ENCODE assay signal across 8 cellular contexts in the genomic region with DNA sequence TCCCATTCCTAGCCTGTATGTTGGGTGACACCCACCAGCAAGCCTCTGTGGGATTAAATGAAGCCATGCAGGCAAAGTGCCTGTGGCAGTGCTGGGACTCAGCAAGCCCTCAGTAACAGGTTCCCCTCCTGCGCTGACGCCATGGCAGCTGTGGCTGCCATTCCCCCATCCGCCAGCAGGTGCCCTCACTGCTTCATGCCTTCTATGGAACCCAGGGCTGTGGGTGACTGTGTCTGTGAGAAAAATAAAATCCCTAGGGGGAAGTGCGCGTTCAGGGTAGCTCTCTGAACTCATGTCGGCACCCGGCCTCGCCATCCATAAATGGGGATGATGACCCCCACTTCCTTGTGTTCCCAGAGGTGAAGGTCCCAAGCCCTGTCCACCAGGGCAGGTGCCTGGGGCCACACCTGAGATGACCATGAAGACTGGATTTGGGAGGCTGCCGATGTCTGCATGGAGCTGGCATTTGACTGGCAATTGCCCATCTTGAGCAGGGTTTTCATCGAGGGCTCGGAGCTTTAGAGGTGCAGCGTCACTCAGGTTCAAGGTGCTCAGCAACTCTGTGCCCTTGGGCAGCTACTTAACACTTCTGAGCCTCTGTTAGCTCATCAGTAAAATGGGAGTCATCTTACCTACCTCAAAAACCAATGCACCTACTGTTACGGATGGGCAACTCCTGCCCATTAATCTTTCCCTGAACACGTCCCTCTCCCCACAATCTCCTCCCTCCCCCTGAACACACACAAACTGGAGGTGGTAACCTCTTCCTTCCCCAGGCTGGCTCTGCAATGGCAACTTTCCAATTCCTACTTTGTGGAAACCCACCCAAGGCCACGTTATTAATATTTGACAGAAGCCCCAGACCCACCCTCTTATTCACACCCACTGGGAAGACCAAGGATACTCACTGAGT. TPM values are rescaled to one million over a fixed set of nuclear protein-coding genes. Genes with fewer than 3 reads are reported as not detected.
A peak's percentile ranks its signal among the peaks of the same experiment; 100 is the strongest.
DNase-seq lines count a peak whose midpoint lies in the region; ATAC-seq and TF ChIP-seq lines count a peak whose summit lies in the region.

No MANE protein-coding gene starts in this region.

- H3K27me3 ChIP-seq in kidney epithelial cell (ENCODE audit: control insufficient read depth, insufficient read depth, low read length) = peaks cover 35% of the 10 kb centered on the region

- in situ Hi-C loops in T47D (cut with HindIII; ENCODE audit: low pct_unique_long_range_greater_than_20kb, low sequenced_read_pairs) = no loop called here

- no peak overlapping the region for H3K4me3 ChIP-seq in WI38 (ENCODE audit: low read depth, low read length)
- no peak overlapping the region for H3K4me3 ChIP-seq in kidney epithelial cell (ENCODE audit: low read depth, low read length)

- TF ChIP-seq CTCF in WI38 (IDR thresholded peaks at IDR 0.05; ENCODE audit: low read depth, low read length) = peak; percentile 100
- peak; percentile 93 for TF ChIP-seq CTCF in kidney epithelial cell (IDR thresholded peaks at IDR 0.05; ENCODE audit: insufficient read depth, low read length, poor library complexity, severe bottlenecking)

- no peaks in the 10 kb centered on the region for H3K36me3 ChIP-seq in kidney epithelial cell (ENCODE audit: control insufficient read depth, insufficient read depth, low read length)

- ATAC-seq in GM18520 (IDR thresholded peaks at IDR 0.05; ENCODE audit: unreplicated experiment) (peak; percentile 93), HG03039 (IDR thresholded peaks at IDR 0.05; ENCODE audit: unreplicated experiment) (peak; percentile 86)

- DNase-seq in AG08396 (ENCODE audit: low spot score) (peak; percentile 89), NCI-H2107 (lab: John Stamatoyannopoulos, UW) (peak; percentile 59), T47D (ENCODE audit: low read depth in 1 of 2, low spot score in 1 of 2) (peak; percentile 51 to 79), kidney epithelial cell (ENCODE audit: low read depth) (no peak)
- peak; percentile 76 to 85 for DNase-seq in stimulated activated CD4-positive, alpha-beta T cell treated with anti-CD3 and anti-CD28 coated beads, Interleukin-4, amount 100 ng/mL, for 4 hours

RNA-seq across cellular contexts. Expression of gene MAL, which starts 2.9 kb away (rescaled TPM):
- 9.6 and 19.1 TPM in 2 replicates for total RNA-seq in kidney epithelial cell
